1 cellular context compared by ENCODE assay signal in genomic region chr20:5400164-5400762, GRCh38.
TF ChIP-seq lines count a peak whose summit lies in the region.

No MANE protein-coding gene starts in this region.

TF ChIP-seq in HepG2, 621 proteins besides CTCF, POLR2A, EP300 and RAD21 (continued from another document):
- TF ChIP-seq ZNF7 (CRISPR knock-in tag; IDR thresholded peaks at IDR 0.05) (0 out of 2 replicates have a peak, but pooled peaks have one; percentile 24), ZNF20 (CRISPR knock-in tag; IDR thresholded peaks at IDR 0.05) (no peak), SMAD1 (CRISPR knock-in tag; IDR thresholded peaks at IDR 0.05; ENCODE audit: borderline replicate concordance, low read depth) (no peak), SRSF9 (IDR thresholded peaks at IDR 0.05; ENCODE audit: borderline replicate concordance, insufficient read depth, low read depth, low read length, poor library complexity, severe bottlenecking) (no peak), CHCHD3 (CRISPR knock-in tag; IDR thresholded peaks at IDR 0.05) (no peak), MIER2 (CRISPR knock-in tag; IDR thresholded peaks at IDR 0.05) (peak; percentile 98), ZC3H4 (CRISPR knock-in tag; IDR thresholded peaks at IDR 0.05; ENCODE audit: borderline replicate concordance) (no peak), SMAD3 (CRISPR knock-in tag; IDR thresholded peaks at IDR 0.05) (peak; percentile 41; the same call in 1 of the 2 replicates), GTF2F1 (IDR thresholded peaks at IDR 0.05; ENCODE audit: low read length) (no peak), RFX1 (IDR thresholded peaks at IDR 0.05) (no peak), TBX3 (IDR thresholded peaks at IDR 0.05; ENCODE audit: borderline replicate concordance) (no peak), ZFP36 (IDR thresholded peaks at IDR 0.05; ENCODE audit: borderline replicate concordance, low read depth, low read length, partially characterized antibody) (no peak), NR2F2 (IDR thresholded peaks at IDR 0.05; ENCODE audit: borderline replicate concordance, low read depth) (no peak), HOXA3 (CRISPR knock-in tag; IDR thresholded peaks at IDR 0.05) (no peak), ZXDC (CRISPR knock-in tag; IDR thresholded peaks at IDR 0.05) (no peak), ADNP (CRISPR knock-in tag; IDR thresholded peaks at IDR 0.05) (no peak), SNAPC5 (CRISPR knock-in tag; IDR thresholded peaks at IDR 0.05; ENCODE audit: borderline replicate concordance) (no peak), ZKSCAN5 (CRISPR knock-in tag; IDR thresholded peaks at IDR 0.05) (no peak), NFATC3 (CRISPR knock-in tag; IDR thresholded peaks at IDR 0.05) (no peak), TAF15 (IDR thresholded peaks at IDR 0.05; ENCODE audit: low read depth, low read length, poor library complexity, severe bottlenecking) (no peak), NFAT5 (CRISPR knock-in tag; IDR thresholded peaks at IDR 0.05) (no peak), THAP8 (CRISPR knock-in tag; IDR thresholded peaks at IDR 0.05; ENCODE audit: borderline replicate concordance) (no peak), ZUFSP (CRISPR knock-in tag; IDR thresholded peaks at IDR 0.05; ENCODE audit: borderline replicate concordance) (no peak), SNAPC2 (CRISPR knock-in tag; IDR thresholded peaks at IDR 0.05) (0 out of 2 replicates have a peak, but pooled peaks have one; percentile 34), SP4 (CRISPR knock-in tag; IDR thresholded peaks at IDR 0.05) (no peak), MBD4 (IDR thresholded peaks at IDR 0.05; ENCODE audit: borderline replicate concordance, low read length) (no peak), WIZ (CRISPR knock-in tag; IDR thresholded peaks at IDR 0.05) (peak; percentile 88; the same call in 1 of the 2 replicates), BRD4 (CRISPR knock-in tag; IDR thresholded peaks at IDR 0.05) (no peak), ZBTB25 (CRISPR knock-in tag; IDR thresholded peaks at IDR 0.05) (0 out of 2 replicates have a peak, but pooled peaks have one; percentile 24), ZNF790 (CRISPR knock-in tag; IDR thresholded peaks at IDR 0.05; ENCODE audit: borderline replicate concordance) (0 out of 2 replicates have a peak, but pooled peaks have one; percentile 34), ARNT (IDR thresholded peaks at IDR 0.05) (no peak), ZNF629 (CRISPR knock-in tag; conservative IDR thresholded peaks at IDR 0.05) (no peak), REXO4 (CRISPR knock-in tag; IDR thresholded peaks at IDR 0.05; ENCODE audit: borderline replicate concordance) (no peak), ATF6 (CRISPR knock-in tag; conservative IDR thresholded peaks at IDR 0.05) (0 out of 2 replicates have a peak, but pooled peaks have one; percentile 69), ZNF331 (CRISPR knock-in tag; IDR thresholded peaks at IDR 0.05) (peak; percentile 32; the same call in 1 of the 2 replicates), NR2F6 (IDR thresholded peaks at IDR 0.05) (no peak), NR2F6 (CRISPR knock-in tag; IDR thresholded peaks at IDR 0.05) (no peak), MXD1 (CRISPR knock-in tag; IDR thresholded peaks at IDR 0.05) (no peak), FOXO4 (CRISPR knock-in tag; conservative IDR thresholded peaks at IDR 0.05) (no peak), ETV6 (CRISPR knock-in tag; conservative IDR thresholded peaks at IDR 0.05) (no peak), ERF (CRISPR knock-in tag; IDR thresholded peaks at IDR 0.05) (peak; percentile 54), ZNF382 (CRISPR knock-in tag; IDR thresholded peaks at IDR 0.05; ENCODE audit: borderline replicate concordance) (no peak), GATAD2A (CRISPR knock-in tag; IDR thresholded peaks at IDR 0.05) (no peak), ZNF33A (CRISPR knock-in tag; IDR thresholded peaks at IDR 0.05; ENCODE audit: borderline replicate concordance) (no peak)
- TF ChIP-seq, protein P1, sequence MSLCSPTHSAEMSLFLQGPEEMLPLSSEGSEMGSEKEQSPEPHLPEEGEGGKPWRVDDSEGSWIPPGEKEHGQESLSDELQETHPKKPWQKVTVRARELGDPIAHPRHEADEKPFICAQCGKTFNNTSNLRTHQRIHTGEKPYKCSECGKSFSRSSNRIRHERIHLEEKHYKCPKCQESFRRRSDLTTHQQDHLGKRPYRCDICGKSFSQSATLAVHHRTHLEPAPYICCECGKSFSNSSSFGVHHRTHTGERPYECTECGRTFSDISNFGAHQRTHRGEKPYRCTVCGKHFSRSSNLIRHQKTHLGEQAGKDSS (CRISPR knock-in tag; IDR thresholded peaks at IDR 0.05; ENCODE audit: borderline replicate concordance, low read depth), result no peak
- TF ChIP-seq, protein P2, sequence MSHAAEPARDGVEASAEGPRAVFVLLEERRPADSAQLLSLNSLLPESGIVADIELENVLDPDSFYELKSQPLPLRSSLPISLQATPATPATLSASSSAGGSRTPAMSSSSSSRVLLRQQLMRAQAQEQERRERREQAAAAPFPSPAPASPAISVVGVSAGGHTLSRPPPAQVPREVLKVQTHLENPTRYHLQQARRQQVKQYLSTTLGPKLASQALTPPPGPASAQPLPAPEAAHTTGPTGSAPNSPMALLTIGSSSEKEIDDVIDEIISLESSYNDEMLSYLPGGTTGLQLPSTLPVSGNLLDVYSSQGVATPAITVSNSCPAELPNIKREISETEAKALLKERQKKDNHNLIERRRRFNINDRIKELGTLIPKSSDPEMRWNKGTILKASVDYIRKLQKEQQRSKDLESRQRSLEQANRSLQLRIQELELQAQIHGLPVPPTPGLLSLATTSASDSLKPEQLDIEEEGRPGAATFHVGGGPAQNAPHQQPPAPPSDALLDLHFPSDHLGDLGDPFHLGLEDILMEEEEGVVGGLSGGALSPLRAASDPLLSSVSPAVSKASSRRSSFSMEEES (CRISPR knock-in tag; IDR thresholded peaks at IDR 0.05), result 0 out of 2 replicates have a peak, but pooled peaks have one; percentile 51
- TF ChIP-seq, protein P3, sequence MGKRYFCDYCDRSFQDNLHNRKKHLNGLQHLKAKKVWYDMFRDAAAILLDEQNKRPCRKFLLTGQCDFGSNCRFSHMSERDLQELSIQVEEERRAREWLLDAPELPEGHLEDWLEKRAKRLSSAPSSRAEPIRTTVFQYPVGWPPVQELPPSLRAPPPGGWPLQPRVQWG (CRISPR knock-in tag; IDR thresholded peaks at IDR 0.05; ENCODE audit: borderline replicate concordance, low read depth), result no peak
TF ChIP-seq in HepG2: peak in this region for 22.
